Comparison of ENCODE assay signal across 30 cellular contexts in the genomic region with DNA sequence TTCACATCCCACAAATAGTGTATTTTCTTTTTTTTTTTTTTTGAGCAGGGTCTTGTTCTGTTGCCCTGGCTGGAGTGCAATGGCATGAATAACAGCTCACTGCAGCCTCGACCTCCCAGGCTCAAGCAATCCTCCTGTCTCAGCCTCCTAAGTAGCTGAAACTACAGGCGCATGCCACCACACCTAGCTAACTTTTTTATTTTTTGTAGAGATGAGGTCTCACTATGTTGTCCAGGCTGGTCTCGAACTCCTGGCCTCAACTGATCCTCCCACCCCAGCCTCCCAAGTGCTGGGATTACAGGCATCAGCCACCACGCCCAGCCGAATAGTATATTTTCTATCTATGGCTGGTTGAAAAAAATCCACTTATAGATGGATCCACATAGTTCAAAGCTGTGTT.
"Had no signal": no experiment of that assay in that cellular context is flagged by ENCODE, and none has a peak within 500 bp of the region (broad histone marks: within the 10 kb centered on the region; RNA-seq: fewer than 3 reads in every experiment).

No MANE protein-coding gene starts in this region.

- H3K27me3 Mint-ChIP-seq: activated CD4-positive, alpha-beta memory T cell treated with anti-CD3 and anti-CD28 coated beads for 36 hours; activated CD8-positive, alpha-beta memory T cell treated with anti-CD3 and anti-CD28 coated beads, Interleukin-2, amount 10 ng/mL, durations not matched to agents 7 days and 5 days; activated naive CD4-positive, alpha-beta T cell treated with anti-CD3 and anti-CD28 coated beads, Interleukin-2, amount 50 U/mL, for 24 hours; activated naive CD8-positive, alpha-beta T cell treated with anti-CD3 and anti-CD28 coated beads for 36 hours; activated naive CD8-positive, alpha-beta T cell treated with anti-CD3 and anti-CD28 coated beads, Interleukin-2, amount 50 U/mL, for 24 hours; T-helper 17 cell had no signal

- ATAC-seq: activated CD8-positive, alpha-beta T cell treated with anti-CD3 and anti-CD28 coated beads, Interleukin-2, amount 10 ng/mL, durations not matched to agents 7 days and 5 days; body of pancreas; gastroesophageal sphincter; heart right ventricle; T-helper 17 cell had no signal

- H3K9me3 Mint-ChIP-seq: activated naive CD8-positive, alpha-beta T cell treated with anti-CD3 and anti-CD28 coated beads, Interleukin-2, amount 50 U/mL, for 24 hours had no signal

- DNase-seq: activated CD4-positive, alpha-beta memory T cell treated with anti-CD3 and anti-CD28 coated beads for 36 hours; activated CD4-positive, alpha-beta T cell treated with anti-CD3 and anti-CD28 coated beads for 1 hour; activated CD4-positive, alpha-beta T cell treated with anti-CD3 and anti-CD28 coated beads for 4 hours; activated CD8-positive, alpha-beta memory T cell treated with anti-CD3 and anti-CD28 coated beads, Interleukin-2, amount 10 ng/mL, durations not matched to agents 7 days and 5 days; activated CD8-positive, alpha-beta memory T cell treated with anti-CD3 and anti-CD28 coated beads, Interleukin-2, amount 50 U/mL, for 4 hours; activated CD8-positive, alpha-beta T cell treated with anti-CD3 and anti-CD28 coated beads, Interleukin-2, amount 10 ng/mL, durations not matched to agents 7 days and 5 days; activated effector memory CD4-positive, alpha-beta T cell treated with anti-CD3 and anti-CD28 coated beads, Interleukin-2, amount 50 U/mL, for 16 hours; activated naive CD4-positive, alpha-beta T cell treated with anti-CD3 and anti-CD28 coated beads for 36 hours; activated naive CD8-positive, alpha-beta T cell treated with anti-CD3 and anti-CD28 coated beads for 36 hours; activated naive CD8-positive, alpha-beta T cell treated with anti-CD3 and anti-CD28 coated beads, Interleukin-2, amount 50 U/mL, for 24 hours; activated T-cell treated with anti-CD3 and anti-CD28 coated beads, Interleukin-2, amount 50 U/mL, for 1 hour; activated T-cell treated with anti-CD3 and anti-CD28 coated beads, Interleukin-2, amount 50 U/mL, for 48 hours; adrenal gland; amygdala; aorta; body of pancreas; caudate nucleus; cerebellar nuclear complex; colonic mucosa; effector CD8-positive, alpha-beta T cell; esophagus squamous epithelium; foreskin melanocyte; heart right ventricle; T-helper 17 cell; T1000 had no signal

- H3K27ac Mint-ChIP-seq: activated CD4-positive, alpha-beta memory T cell treated with anti-CD3 and anti-CD28 coated beads for 36 hours; activated CD8-positive, alpha-beta memory T cell treated with anti-CD3 and anti-CD28 coated beads, Interleukin-2, amount 10 ng/mL, durations not matched to agents 7 days and 5 days; activated CD8-positive, alpha-beta T cell treated with anti-CD3 and anti-CD28 coated beads, Interleukin-2, amount 10 ng/mL, durations not matched to agents 7 days and 5 days; activated naive CD4-positive, alpha-beta T cell treated with anti-CD3 and anti-CD28 coated beads for 36 hours; activated naive CD4-positive, alpha-beta T cell treated with anti-CD3 and anti-CD28 coated beads, Interleukin-2, amount 50 U/mL, for 24 hours; activated naive CD8-positive, alpha-beta T cell treated with anti-CD3 and anti-CD28 coated beads for 36 hours; activated naive CD8-positive, alpha-beta T cell treated with anti-CD3 and anti-CD28 coated beads, Interleukin-2, amount 50 U/mL, for 24 hours; activated T-helper 1 cell treated with anti-CD3 and anti-CD28 coated beads, Interleukin-12 subunit alpha, Interleukin-12 subunit beta, Interleukin-2, Interleukin-4 antibody, amounts not matched to agents 30 ng/mL and 10 ng/mL and 1 ng/mL, durations not matched to agents 14 hours and 24 hours and 36 hours; T-helper 17 cell; T-helper 2 cell treated with Interferon-gamma antibody and Interleukin-4, amounts not matched to agents 5 μg/mL and 100 μg/mL, for 36 hours had no signal

- H3K36me3 ChIP-seq: adrenal gland, colonic mucosa, esophagus squamous epithelium, gastroesophageal sphincter, heart right ventricle had no signal

- H3K27me3 ChIP-seq: adrenal gland, body of pancreas, colonic mucosa, esophagus squamous epithelium, gastroesophageal sphincter, heart right ventricle had no signal

- H3K4me3 Mint-ChIP-seq: activated CD4-positive, alpha-beta memory T cell treated with anti-CD3 and anti-CD28 coated beads for 36 hours; activated CD8-positive, alpha-beta memory T cell treated with anti-CD3 and anti-CD28 coated beads, Interleukin-2, amount 10 ng/mL, durations not matched to agents 7 days and 5 days; activated CD8-positive, alpha-beta T cell treated with anti-CD3 and anti-CD28 coated beads, Interleukin-2, amount 10 ng/mL, durations not matched to agents 7 days and 5 days; activated naive CD4-positive, alpha-beta T cell treated with anti-CD3 and anti-CD28 coated beads for 36 hours; activated naive CD4-positive, alpha-beta T cell treated with anti-CD3 and anti-CD28 coated beads, Interleukin-2, amount 50 U/mL, for 24 hours; activated naive CD8-positive, alpha-beta T cell treated with anti-CD3 and anti-CD28 coated beads for 36 hours; activated naive CD8-positive, alpha-beta T cell treated with anti-CD3 and anti-CD28 coated beads, Interleukin-2, amount 50 U/mL, for 24 hours; activated T-helper 1 cell treated with anti-CD3 and anti-CD28 coated beads, Interleukin-12 subunit alpha, Interleukin-12 subunit beta, Interleukin-2, Interleukin-4 antibody, amounts not matched to agents 30 ng/mL and 10 ng/mL and 1 ng/mL, durations not matched to agents 14 hours and 24 hours and 36 hours; T-helper 17 cell; T-helper 2 cell treated with Interferon-gamma antibody and Interleukin-4, amounts not matched to agents 5 μg/mL and 100 μg/mL, for 36 hours had no signal

- H3K4me3 ChIP-seq: adrenal gland, body of pancreas, colonic mucosa, esophagus squamous epithelium, gastroesophageal sphincter, heart right ventricle had no signal

- H3K4me1 ChIP-seq: body of pancreas, colonic mucosa, gastroesophageal sphincter had no signal

- H3K9me3 ChIP-seq: body of pancreas, colonic mucosa had no signal

- H3K27ac ChIP-seq: adrenal gland, body of pancreas, colonic mucosa, epithelial cell of prostate, esophagus squamous epithelium, gastroesophageal sphincter, heart right ventricle had no signal
